ENCODE assay signal across 1 cellular context in genomic region chr13:106911020-106911419, GRCh38.
TF ChIP-seq lines count a peak whose summit lies in the region.

No MANE protein-coding gene starts in this region.

TF ChIP-seq in H1, 55 proteins besides CTCF, POLR2A, EP300 and RAD21 (continued from another document):
- TF ChIP-seq RBBP5 (IDR thresholded peaks at IDR 0.05; ENCODE audit: borderline replicate concordance, low read depth, low read length) (no peak), GTF2F1 (IDR thresholded peaks at IDR 0.05; ENCODE audit: borderline replicate concordance, low read depth, low read length) (no peak), TAF7 (optimal IDR thresholded peaks at IDR 0.05; ENCODE audit: borderline replicate concordance, low read depth, low read length) (no peak), POU5F1 (IDR thresholded peaks at IDR 0.05; ENCODE audit: low read depth, low read length) (no peak), BACH1 (IDR thresholded peaks at IDR 0.05; ENCODE audit: low read length) (no peak), SRF (IDR thresholded peaks at IDR 0.05; ENCODE audit: low read depth, low read length) (no peak), ZNF274 (IDR thresholded peaks at IDR 0.05; ENCODE audit: borderline replicate concordance, extremely low read depth, low read length) (no peak), JUND (IDR thresholded peaks at IDR 0.05; ENCODE audit: low read length) (no peak), CBX5 (IDR thresholded peaks at IDR 0.05; ENCODE audit: low read depth, low read length) (no peak), NANOG (IDR thresholded peaks at IDR 0.05; ENCODE audit: insufficient read depth, low read depth, low read length, poor library complexity, severe bottlenecking) (no peak), CBX8 (IDR thresholded peaks at IDR 0.05; ENCODE audit: borderline replicate concordance, low read depth, low read length) (no peak), SP2 (IDR thresholded peaks at IDR 0.05; ENCODE audit: low read length) (no peak)
- TF ChIP-seq, protein P1, sequence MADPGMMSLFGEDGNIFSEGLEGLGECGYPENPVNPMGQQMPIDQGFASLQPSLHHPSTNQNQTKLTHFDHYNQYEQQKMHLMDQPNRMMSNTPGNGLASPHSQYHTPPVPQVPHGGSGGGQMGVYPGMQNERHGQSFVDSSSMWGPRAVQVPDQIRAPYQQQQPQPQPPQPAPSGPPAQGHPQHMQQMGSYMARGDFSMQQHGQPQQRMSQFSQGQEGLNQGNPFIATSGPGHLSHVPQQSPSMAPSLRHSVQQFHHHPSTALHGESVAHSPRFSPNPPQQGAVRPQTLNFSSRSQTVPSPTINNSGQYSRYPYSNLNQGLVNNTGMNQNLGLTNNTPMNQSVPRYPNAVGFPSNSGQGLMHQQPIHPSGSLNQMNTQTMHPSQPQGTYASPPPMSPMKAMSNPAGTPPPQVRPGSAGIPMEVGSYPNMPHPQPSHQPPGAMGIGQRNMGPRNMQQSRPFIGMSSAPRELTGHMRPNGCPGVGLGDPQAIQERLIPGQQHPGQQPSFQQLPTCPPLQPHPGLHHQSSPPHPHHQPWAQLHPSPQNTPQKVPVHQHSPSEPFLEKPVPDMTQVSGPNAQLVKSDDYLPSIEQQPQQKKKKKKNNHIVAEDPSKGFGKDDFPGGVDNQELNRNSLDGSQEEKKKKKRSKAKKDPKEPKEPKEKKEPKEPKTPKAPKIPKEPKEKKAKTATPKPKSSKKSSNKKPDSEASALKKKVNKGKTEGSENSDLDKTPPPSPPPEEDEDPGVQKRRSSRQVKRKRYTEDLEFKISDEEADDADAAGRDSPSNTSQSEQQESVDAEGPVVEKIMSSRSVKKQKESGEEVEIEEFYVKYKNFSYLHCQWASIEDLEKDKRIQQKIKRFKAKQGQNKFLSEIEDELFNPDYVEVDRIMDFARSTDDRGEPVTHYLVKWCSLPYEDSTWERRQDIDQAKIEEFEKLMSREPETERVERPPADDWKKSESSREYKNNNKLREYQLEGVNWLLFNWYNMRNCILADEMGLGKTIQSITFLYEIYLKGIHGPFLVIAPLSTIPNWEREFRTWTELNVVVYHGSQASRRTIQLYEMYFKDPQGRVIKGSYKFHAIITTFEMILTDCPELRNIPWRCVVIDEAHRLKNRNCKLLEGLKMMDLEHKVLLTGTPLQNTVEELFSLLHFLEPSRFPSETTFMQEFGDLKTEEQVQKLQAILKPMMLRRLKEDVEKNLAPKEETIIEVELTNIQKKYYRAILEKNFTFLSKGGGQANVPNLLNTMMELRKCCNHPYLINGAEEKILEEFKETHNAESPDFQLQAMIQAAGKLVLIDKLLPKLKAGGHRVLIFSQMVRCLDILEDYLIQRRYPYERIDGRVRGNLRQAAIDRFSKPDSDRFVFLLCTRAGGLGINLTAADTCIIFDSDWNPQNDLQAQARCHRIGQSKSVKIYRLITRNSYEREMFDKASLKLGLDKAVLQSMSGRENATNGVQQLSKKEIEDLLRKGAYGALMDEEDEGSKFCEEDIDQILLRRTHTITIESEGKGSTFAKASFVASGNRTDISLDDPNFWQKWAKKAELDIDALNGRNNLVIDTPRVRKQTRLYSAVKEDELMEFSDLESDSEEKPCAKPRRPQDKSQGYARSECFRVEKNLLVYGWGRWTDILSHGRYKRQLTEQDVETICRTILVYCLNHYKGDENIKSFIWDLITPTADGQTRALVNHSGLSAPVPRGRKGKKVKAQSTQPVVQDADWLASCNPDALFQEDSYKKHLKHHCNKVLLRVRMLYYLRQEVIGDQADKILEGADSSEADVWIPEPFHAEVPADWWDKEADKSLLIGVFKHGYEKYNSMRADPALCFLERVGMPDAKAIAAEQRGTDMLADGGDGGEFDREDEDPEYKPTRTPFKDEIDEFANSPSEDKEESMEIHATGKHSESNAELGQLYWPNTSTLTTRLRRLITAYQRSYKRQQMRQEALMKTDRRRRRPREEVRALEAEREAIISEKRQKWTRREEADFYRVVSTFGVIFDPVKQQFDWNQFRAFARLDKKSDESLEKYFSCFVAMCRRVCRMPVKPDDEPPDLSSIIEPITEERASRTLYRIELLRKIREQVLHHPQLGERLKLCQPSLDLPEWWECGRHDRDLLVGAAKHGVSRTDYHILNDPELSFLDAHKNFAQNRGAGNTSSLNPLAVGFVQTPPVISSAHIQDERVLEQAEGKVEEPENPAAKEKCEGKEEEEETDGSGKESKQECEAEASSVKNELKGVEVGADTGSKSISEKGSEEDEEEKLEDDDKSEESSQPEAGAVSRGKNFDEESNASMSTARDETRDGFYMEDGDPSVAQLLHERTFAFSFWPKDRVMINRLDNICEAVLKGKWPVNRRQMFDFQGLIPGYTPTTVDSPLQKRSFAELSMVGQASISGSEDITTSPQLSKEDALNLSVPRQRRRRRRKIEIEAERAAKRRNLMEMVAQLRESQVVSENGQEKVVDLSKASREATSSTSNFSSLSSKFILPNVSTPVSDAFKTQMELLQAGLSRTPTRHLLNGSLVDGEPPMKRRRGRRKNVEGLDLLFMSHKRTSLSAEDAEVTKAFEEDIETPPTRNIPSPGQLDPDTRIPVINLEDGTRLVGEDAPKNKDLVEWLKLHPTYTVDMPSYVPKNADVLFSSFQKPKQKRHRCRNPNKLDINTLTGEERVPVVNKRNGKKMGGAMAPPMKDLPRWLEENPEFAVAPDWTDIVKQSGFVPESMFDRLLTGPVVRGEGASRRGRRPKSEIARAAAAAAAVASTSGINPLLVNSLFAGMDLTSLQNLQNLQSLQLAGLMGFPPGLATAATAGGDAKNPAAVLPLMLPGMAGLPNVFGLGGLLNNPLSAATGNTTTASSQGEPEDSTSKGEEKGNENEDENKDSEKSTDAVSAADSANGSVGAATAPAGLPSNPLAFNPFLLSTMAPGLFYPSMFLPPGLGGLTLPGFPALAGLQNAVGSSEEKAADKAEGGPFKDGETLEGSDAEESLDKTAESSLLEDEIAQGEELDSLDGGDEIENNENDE (IDR thresholded peaks at IDR 0.05; ENCODE audit: insufficient replicate concordance, low read length) = no peak
